In the genomic region with DNA sequence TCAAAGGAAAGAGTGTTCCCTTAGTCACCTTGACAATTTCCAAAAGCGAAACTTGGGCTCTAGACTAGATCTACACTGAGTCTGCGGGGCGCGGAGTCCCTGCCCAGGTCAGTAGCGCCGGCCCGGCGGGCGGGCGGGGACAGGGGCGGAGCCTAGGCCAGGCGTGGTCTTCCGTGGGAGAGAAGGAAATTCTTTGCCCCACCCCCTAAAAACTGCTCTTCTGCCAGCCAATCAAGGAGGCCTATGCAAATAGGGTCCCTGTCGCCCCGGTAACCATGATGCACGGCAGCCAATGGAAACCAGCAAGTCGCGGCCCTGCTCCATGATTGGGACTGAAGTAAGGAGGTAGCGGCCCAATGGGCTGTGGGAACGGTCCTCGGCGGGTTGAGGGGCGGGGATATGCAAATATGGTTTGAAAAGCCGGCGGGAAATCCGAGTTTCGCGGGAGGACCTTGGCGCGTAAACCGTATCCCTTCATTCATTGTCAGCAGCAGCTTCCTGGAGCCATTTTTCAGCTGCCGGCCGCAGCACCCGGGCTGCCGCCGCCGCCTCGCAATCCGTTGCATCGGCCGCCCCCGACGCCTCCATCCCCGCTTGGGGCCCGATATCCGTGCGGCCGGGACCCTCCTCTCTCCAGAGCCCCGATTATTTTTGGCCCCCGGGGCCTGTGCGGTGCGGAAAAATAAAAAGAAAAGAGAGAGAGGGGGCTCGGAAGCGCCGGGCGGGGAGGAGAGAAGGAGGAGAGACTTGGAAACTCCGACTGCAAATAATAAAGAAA, we compare ENCODE assay signal across 1 cellular context.
TF ChIP-seq lines count a peak whose summit lies in the region.

A gene (plus strand): TSS at position 477 of the 778 bp plus-strand sequence. CDS start 354 bp downstream, outside the sequence.

TF ChIP-seq in HepG2, 621 proteins besides CTCF, POLR2A, EP300 and RAD21 (continued from another document and continues in another):
- TF ChIP-seq, protein P1, sequence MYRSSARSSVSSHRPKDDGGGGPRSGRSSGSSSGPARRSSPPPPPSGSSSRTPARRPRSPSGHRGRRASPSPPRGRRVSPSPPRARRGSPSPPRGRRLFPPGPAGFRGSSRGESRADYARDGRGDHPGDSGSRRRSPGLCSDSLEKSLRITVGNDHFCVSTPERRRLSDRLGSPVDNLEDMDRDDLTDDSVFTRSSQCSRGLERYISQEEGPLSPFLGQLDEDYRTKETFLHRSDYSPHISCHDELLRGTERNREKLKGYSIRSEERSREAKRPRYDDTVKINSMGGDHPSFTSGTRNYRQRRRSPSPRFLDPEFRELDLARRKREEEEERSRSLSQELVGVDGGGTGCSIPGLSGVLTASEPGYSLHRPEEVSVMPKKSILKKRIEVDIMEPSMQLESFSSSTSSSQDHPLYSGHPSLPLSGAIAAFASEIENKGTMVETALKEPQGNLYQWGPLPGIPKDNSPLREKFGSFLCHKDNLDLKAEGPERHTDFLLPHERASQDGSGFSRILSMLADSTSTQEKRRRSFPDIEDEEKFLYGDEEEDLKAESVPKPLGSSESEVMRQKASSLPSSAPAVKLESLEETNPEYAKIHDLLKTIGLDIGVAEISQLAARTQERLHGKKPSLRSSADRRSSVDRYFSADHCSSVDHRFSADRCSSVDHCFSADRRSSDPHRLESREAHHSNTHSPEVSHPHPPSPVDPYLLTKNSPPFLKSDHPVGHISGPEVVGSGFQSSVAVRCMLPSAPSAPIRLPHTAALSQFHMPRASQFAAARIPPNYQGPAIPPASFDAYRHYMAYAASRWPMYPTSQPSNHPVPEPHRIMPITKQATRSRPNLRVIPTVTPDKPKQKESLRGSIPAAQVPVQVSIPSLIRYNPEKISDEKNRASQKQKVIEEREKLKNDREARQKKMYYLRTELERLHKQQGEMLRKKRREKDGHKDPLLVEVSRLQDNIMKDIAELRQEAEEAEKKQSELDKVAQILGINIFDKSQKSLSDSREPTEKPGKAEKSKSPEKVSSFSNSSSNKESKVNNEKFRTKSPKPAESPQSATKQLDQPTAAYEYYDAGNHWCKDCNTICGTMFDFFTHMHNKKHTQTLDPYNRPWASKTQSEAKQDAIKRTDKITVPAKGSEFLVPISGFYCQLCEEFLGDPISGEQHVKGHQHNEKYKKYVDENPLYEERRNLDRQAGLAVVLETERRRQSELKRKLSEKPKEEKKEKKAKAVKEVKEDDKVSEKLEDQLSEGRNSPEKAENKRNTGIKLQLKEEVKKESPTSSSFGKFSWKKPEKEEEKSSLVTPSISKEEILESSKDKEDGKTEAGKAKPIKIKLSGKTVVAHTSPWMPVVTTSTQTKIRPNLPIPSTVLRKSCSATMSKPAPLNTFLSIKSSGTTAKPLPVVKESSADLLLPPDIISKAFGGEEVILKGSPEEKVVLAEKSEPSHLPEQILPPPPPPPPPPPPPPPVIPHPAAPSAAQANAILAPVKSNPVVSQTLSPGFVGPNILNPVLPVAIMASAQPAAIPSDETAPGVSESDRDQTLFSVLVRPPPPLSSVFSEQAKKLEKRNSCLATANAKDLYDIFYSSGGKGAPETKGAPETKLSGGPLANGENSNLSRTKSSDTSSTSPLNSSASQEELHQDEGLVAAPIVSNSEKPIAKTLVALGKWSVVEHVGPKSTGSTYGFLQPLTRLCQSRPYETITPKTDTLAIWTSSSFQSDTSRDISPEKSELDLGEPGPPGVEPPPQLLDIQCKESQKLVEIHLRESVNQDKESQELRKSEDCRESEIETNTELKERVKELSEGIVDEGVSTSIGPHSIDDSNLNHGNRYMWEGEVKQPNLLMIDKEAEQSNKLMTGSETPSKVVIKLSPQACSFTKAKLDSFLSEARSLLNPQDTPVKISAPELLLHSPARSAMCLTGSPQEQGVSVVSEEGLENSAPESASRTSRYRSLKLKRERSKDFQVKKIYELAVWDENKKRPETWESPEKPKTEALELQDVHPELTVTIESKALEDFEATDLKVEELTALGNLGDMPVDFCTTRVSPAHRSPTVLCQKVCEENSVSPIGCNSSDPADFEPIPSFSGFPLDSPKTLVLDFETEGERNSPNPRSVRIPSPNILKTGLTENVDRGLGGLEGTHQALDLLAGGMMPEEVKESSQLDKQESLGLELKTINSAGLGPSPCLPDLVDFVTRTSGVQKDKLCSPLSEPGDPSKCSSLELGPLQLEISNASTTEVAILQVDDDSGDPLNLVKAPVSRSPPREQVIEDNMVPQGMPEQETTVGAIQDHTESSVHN (CRISPR knock-in tag; IDR thresholded peaks at IDR 0.05) = no peak
- TF ChIP-seq, protein P2, sequence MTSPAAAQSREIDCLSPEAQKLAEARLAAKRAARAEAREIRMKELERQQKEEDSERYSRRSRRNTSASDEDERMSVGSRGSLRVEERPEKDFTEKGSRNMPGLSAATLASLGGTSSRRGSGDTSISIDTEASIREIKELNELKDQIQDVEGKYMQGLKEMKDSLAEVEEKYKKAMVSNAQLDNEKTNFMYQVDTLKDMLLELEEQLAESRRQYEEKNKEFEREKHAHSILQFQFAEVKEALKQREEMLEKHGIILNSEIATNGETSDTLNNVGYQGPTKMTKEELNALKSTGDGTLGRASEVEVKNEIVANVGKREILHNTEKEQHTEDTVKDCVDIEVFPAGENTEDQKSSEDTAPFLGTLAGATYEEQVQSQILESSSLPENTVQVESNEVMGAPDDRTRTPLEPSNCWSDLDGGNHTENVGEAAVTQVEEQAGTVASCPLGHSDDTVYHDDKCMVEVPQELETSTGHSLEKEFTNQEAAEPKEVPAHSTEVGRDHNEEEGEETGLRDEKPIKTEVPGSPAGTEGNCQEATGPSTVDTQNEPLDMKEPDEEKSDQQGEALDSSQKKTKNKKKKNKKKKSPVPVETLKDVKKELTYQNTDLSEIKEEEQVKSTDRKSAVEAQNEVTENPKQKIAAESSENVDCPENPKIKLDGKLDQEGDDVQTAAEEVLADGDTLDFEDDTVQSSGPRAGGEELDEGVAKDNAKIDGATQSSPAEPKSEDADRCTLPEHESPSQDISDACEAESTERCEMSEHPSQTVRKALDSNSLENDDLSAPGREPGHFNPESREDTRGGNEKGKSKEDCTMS (CRISPR knock-in tag; conservative IDR thresholded peaks at IDR 0.05) = 0 out of 2 replicates have a peak, but pooled peaks have one; percentile 53
- TF ChIP-seq MIER3 (CRISPR knock-in tag; IDR thresholded peaks at IDR 0.05; ENCODE audit: borderline replicate concordance) = no peak
- TF ChIP-seq, protein P3, sequence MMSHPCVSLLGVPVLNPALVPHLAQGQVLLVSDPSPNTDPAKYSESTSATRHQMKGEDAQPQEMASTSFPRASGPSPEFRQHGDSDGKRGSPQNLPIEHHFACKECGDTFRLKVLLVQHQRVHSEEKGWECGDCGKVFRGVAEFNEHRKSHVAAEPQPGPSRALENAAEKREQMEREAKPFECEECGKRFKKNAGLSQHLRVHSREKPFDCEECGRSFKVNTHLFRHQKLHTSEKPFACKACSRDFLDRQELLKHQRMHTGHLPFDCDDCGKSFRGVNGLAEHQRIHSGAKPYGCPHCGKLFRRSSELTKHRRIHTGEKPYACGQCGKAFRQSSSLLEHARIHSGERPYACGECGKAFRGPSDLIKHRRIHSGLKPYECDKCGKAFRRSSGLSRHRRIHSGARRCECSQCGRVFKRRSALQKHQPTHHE (CRISPR knock-in tag; IDR thresholded peaks at IDR 0.05; ENCODE audit: borderline replicate concordance) = no peak; the same call in 1 of the 2 replicates
- 0 out of 2 replicates have a peak, but pooled peaks have one; percentile 78 for TF ChIP-seq ZNF224 (CRISPR knock-in tag; IDR thresholded peaks at IDR 0.05)
- no peak for TF ChIP-seq HOXA7 (CRISPR knock-in tag; IDR thresholded peaks at IDR 0.05)
- no peak for TF ChIP-seq ZNF33A (CRISPR knock-in tag; IDR thresholded peaks at IDR 0.05; ENCODE audit: borderline replicate concordance)
- peak; percentile 80 for TF ChIP-seq ZNF883 (CRISPR knock-in tag; IDR thresholded peaks at IDR 0.05; ENCODE audit: not compliant biosample characterization)
- TF ChIP-seq SMYD3 (CRISPR knock-in tag; IDR thresholded peaks at IDR 0.05) = peak; percentile 95; the same call in 1 of the 2 replicates
- no peak for TF ChIP-seq SP1 (IDR thresholded peaks at IDR 0.05)
- TF ChIP-seq SP1 (CRISPR knock-in tag; IDR thresholded peaks at IDR 0.05) = peak; percentile 73; the same call in 1 of the 2 replicates
- TF ChIP-seq, protein P4, sequence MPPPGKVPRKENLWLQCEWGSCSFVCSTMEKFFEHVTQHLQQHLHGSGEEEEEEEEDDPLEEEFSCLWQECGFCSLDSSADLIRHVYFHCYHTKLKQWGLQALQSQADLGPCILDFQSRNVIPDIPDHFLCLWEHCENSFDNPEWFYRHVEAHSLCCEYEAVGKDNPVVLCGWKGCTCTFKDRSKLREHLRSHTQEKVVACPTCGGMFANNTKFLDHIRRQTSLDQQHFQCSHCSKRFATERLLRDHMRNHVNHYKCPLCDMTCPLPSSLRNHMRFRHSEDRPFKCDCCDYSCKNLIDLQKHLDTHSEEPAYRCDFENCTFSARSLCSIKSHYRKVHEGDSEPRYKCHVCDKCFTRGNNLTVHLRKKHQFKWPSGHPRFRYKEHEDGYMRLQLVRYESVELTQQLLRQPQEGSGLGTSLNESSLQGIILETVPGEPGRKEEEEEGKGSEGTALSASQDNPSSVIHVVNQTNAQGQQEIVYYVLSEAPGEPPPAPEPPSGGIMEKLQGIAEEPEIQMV (CRISPR knock-in tag; IDR thresholded peaks at IDR 0.05; ENCODE audit: low read depth) = peak; percentile 76; the same call in 1 of the 2 replicates
- TF ChIP-seq ISX (CRISPR knock-in tag; conservative IDR thresholded peaks at IDR 0.05) = peak; percentile 96; the same call in 1 of the 2 replicates
- TF ChIP-seq MBD4 (IDR thresholded peaks at IDR 0.05; ENCODE audit: borderline replicate concordance, low read length) = no peak
- TF ChIP-seq ZBTB3 (CRISPR knock-in tag; IDR thresholded peaks at IDR 0.05; ENCODE audit: borderline replicate concordance, low read depth) = 0 out of 2 replicates have a peak, but pooled peaks have one; percentile 71
- TF ChIP-seq ZNF660 (CRISPR knock-in tag; IDR thresholded peaks at IDR 0.05; ENCODE audit: borderline replicate concordance, low read depth) = no peak
- TF ChIP-seq, protein P5, sequence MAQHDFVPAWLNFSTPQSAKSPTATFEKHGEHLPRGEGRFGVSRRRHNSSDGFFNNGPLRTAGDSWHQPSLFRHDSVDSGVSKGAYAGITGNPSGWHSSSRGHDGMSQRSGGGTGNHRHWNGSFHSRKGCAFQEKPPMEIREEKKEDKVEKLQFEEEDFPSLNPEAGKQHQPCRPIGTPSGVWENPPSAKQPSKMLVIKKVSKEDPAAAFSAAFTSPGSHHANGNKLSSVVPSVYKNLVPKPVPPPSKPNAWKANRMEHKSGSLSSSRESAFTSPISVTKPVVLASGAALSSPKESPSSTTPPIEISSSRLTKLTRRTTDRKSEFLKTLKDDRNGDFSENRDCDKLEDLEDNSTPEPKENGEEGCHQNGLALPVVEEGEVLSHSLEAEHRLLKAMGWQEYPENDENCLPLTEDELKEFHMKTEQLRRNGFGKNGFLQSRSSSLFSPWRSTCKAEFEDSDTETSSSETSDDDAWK (CRISPR knock-in tag; IDR thresholded peaks at IDR 0.05) = no peak
- TF ChIP-seq ZSCAN25 (CRISPR knock-in tag; IDR thresholded peaks at IDR 0.05) = no peak; the same call in 1 of the 2 replicates
- TF ChIP-seq, protein P6, sequence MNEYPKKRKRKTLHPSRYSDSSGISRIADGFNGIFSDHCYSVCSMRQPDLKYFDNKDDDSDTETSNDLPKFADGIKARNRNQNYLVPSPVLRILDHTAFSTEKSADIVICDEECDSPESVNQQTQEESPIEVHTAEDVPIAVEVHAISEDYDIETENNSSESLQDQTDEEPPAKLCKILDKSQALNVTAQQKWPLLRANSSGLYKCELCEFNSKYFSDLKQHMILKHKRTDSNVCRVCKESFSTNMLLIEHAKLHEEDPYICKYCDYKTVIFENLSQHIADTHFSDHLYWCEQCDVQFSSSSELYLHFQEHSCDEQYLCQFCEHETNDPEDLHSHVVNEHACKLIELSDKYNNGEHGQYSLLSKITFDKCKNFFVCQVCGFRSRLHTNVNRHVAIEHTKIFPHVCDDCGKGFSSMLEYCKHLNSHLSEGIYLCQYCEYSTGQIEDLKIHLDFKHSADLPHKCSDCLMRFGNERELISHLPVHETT (CRISPR knock-in tag; conservative IDR thresholded peaks at IDR 0.05) = no peak; the same call in 1 of the 2 replicates
- TF ChIP-seq, protein P7, sequence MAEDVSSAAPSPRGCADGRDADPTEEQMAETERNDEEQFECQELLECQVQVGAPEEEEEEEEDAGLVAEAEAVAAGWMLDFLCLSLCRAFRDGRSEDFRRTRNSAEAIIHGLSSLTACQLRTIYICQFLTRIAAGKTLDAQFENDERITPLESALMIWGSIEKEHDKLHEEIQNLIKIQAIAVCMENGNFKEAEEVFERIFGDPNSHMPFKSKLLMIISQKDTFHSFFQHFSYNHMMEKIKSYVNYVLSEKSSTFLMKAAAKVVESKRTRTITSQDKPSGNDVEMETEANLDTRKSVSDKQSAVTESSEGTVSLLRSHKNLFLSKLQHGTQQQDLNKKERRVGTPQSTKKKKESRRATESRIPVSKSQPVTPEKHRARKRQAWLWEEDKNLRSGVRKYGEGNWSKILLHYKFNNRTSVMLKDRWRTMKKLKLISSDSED (CRISPR knock-in tag; IDR thresholded peaks at IDR 0.05) = no peak
- TF ChIP-seq ARID2 (CRISPR knock-in tag; IDR thresholded peaks at IDR 0.05; ENCODE audit: borderline replicate concordance) = peak; percentile 99
- TF ChIP-seq ZNF335 (CRISPR knock-in tag; IDR thresholded peaks at IDR 0.05) = no peak
- peak; percentile 95 for TF ChIP-seq MED13 (CRISPR knock-in tag; IDR thresholded peaks at IDR 0.05)
- peak; percentile 86; the same call in 1 of the 2 replicates for TF ChIP-seq ZNF709 (CRISPR knock-in tag; IDR thresholded peaks at IDR 0.05)
- peak; percentile 96 for TF ChIP-seq KLF12 (CRISPR knock-in tag; IDR thresholded peaks at IDR 0.05; ENCODE audit: borderline replicate concordance)
- TF ChIP-seq, protein P8, sequence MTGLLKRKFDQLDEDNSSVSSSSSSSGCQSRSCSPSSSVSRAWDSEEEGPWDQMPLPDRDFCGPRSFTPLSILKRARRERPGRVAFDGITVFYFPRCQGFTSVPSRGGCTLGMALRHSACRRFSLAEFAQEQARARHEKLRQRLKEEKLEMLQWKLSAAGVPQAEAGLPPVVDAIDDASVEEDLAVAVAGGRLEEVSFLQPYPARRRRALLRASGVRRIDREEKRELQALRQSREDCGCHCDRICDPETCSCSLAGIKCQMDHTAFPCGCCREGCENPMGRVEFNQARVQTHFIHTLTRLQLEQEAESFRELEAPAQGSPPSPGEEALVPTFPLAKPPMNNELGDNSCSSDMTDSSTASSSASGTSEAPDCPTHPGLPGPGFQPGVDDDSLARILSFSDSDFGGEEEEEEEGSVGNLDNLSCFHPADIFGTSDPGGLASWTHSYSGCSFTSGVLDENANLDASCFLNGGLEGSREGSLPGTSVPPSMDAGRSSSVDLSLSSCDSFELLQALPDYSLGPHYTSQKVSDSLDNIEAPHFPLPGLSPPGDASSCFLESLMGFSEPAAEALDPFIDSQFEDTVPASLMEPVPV (CRISPR knock-in tag; IDR thresholded peaks at IDR 0.05) = peak; percentile 97
- peak; percentile 82; the same call in 1 of the 2 replicates for TF ChIP-seq ZNF747 (CRISPR knock-in tag; IDR thresholded peaks at IDR 0.05; ENCODE audit: borderline replicate concordance)
- TF ChIP-seq AGO2 (optimal IDR thresholded peaks at IDR 0.05; ENCODE audit: low read depth, low read length) = no peak
- TF ChIP-seq EZH2 (conservative IDR thresholded peaks at IDR 0.05; ENCODE audit: low read depth, low read length) = no peak
- no peak for TF ChIP-seq ZNF614 (CRISPR knock-in tag; IDR thresholded peaks at IDR 0.05; ENCODE audit: borderline replicate concordance)
- TF ChIP-seq TEAD3 (CRISPR knock-in tag; optimal IDR thresholded peaks at IDR 0.05; ENCODE audit: borderline replicate concordance) = no peak
